ENCODE assay signal across 1 cellular context in genomic region chr12:50220357-50221061, GRCh38.
TF ChIP-seq lines count a peak whose summit lies in the region.

No MANE protein-coding gene starts in this region.

TF ChIP-seq in HEK293, 187 proteins besides CTCF, POLR2A, EP300 and RAD21 (continued from another document):
- TF ChIP-seq ZBTB49 (tag by site-specific recombination; IDR thresholded peaks at IDR 0.05; ENCODE audit: low read depth) (no peak), ZNF660 (tag by site-specific recombination; IDR thresholded peaks at IDR 0.05) (peak; percentile 45; the same call in 1 of the 2 replicates), ZFHX2 (tag by site-specific recombination; conservative IDR thresholded peaks at IDR 0.05) (no peak), ZNF747 (tag by site-specific recombination; IDR thresholded peaks at IDR 0.05) (no peak), ZEB2 (tag by site-specific recombination; IDR thresholded peaks at IDR 0.05) (no peak)
